In the genomic region with DNA sequence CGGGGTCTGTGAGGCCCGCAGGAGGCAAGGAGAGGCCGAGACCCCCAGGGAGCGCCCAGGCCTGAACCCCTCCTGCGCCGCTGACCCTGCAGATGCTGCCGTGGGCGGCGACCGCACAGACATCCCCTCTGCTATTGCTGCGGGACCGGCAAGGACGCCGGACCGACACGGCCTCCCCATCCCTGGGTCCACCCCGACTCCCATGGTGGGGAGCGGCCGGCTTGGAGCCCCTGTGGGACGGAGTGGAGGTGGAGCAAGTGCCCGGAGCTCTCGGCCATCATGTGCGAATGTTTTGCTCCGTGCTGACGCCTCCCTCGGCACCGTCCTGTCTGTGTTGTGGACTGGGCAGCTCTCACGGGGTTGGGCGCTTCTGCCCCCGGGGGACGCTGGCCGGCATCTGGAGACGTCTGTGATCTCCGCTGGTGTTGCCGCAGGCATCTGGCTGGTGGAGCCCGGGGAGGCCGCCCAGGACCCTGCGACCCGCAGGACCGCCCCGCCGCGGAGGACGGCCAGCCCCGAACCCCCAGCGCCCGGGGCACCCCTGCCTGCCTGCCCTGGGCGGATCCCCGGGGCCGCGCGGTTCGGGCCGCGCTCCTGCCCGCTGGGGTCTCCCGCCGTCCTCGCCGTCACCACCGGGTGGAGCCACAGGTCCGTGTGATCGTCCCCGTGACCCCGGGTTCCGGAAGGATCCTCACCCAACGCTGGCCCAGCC, we compare ENCODE assay signal across 8 cellular contexts. TPM values are rescaled to one million over a fixed set of nuclear protein-coding genes. Genes with fewer than 3 reads are reported as not detected.
A peak's percentile ranks its signal among the peaks of the same experiment; 100 is the strongest.
DNase-seq lines count a peak whose midpoint lies in the region; ATAC-seq and TF ChIP-seq lines count a peak whose summit lies in the region.

No MANE protein-coding gene starts in this region.

- H3K9me3 ChIP-seq in Peyer's patch (no peaks in the 10 kb centered on the region), skeletal muscle satellite cell (replicated peaks; ENCODE audit: low read length) (no peaks in the 10 kb centered on the region)

- peak overlapping the region; percentile 71 for H3K4me2 ChIP-seq in skeletal muscle satellite cell (ENCODE audit: low read length)

- no peak overlapping the region for H3K4me3 Mint-ChIP-seq in activated naive CD8-positive, alpha-beta T cell treated with anti-CD3 and anti-CD28 coated beads, Interleukin-2, amount 10 ng/mL, durations not matched to agents 7 days and 5 days

- peak; percentile 73 for TF ChIP-seq CTCF in GM10266 (IDR thresholded peaks at IDR 0.05; ENCODE audit: control insufficient read depth, insufficient read depth, low read depth, missing control alignments)
- peak; percentile 7 to 58 (median 50) for TF ChIP-seq CTCF in Peyer's patch (IDR thresholded peaks at IDR 0.05)
- TF ChIP-seq CTCF in omental fat pad (IDR thresholded peaks at IDR 0.05): no peak

- POLR2A ChIA-PET in activated naive CD8-positive, alpha-beta T cell treated with anti-CD3 and anti-CD28 coated beads, Interleukin-2, amount 10 ng/mL, durations not matched to agents 7 days and 5 days (lab: Charles Lee): no interaction called here

- H3K9ac ChIP-seq in skeletal muscle satellite cell (ENCODE audit: low read depth, low read length): peak overlapping the region; percentile 52

- peaks cover 20% of the 10 kb centered on the region for H3K27me3 Mint-ChIP-seq in activated naive CD8-positive, alpha-beta T cell treated with anti-CD3 and anti-CD28 coated beads, Interleukin-2, amount 10 ng/mL, durations not matched to agents 7 days and 5 days

- H3K4me1 Mint-ChIP-seq in activated naive CD8-positive, alpha-beta T cell treated with anti-CD3 and anti-CD28 coated beads, Interleukin-2, amount 10 ng/mL, durations not matched to agents 7 days and 5 days: peaks cover 4% of the 10 kb centered on the region

- peaks cover 0 to 10% of the 10 kb centered on the region in 2 donors for H3K27me3 ChIP-seq in Peyer's patch
- H3K27me3 ChIP-seq in skeletal muscle satellite cell (ENCODE audit: control insufficient read depth, insufficient read depth, low read length): peaks cover 16% of the 10 kb centered on the region

- DNase-seq in GM10266 (ENCODE audit: extremely low spot score): peak; percentile 80
- DNase-seq in Peyer's patch: peak in 2 of 3 donors; percentile 32 to 59
- DNase-seq in activated naive CD8-positive, alpha-beta T cell treated with anti-CD3 and anti-CD28 coated beads, Interleukin-2, amount 10 ng/mL, durations not matched to agents 7 days and 5 days: peak; percentile 71
- DNase-seq in hippocampal formation (lab: John Stamatoyannopoulos, UW): peak; percentile 16 to 33
- DNase-seq in omental fat pad (ENCODE audit: low spot score): no peak
- no peak for DNase-seq in NCI-H128 (lab: John Stamatoyannopoulos, UW; ENCODE audit: unreplicated experiment)

- TF ChIP-seq POLR2A in Peyer's patch (IDR thresholded peaks at IDR 0.05): no peak

- ATAC-seq in activated naive CD8-positive, alpha-beta T cell treated with anti-CD3 and anti-CD28 coated beads, Interleukin-2, amount 10 ng/mL, durations not matched to agents 7 days and 5 days (ENCODE audit: low read depth): peak; percentile 61
- ATAC-seq in omental fat pad (ENCODE audit: low FRiP score): no peak
- no peak for ATAC-seq in GM21423 (IDR thresholded peaks at IDR 0.05; ENCODE audit: unreplicated experiment)

- no peak overlapping the region for H3K27ac ChIP-seq in Peyer's patch

- peaks cover 0 to 9% (median 4%) of the 10 kb centered on the region in 4 donors for H3K4me1 ChIP-seq in Peyer's patch
- H3K4me1 ChIP-seq in skeletal muscle satellite cell (ENCODE audit: control insufficient read depth, insufficient read depth, low read length): peaks cover 28% of the 10 kb centered on the region

- no peaks in the 10 kb centered on the region for H3K36me3 ChIP-seq in Peyer's patch
- no peaks in the 10 kb centered on the region for H3K36me3 ChIP-seq in skeletal muscle satellite cell (ENCODE audit: insufficient read depth, low read length)

- H3K27ac Mint-ChIP-seq in activated naive CD8-positive, alpha-beta T cell treated with anti-CD3 and anti-CD28 coated beads, Interleukin-2, amount 10 ng/mL, durations not matched to agents 7 days and 5 days: no peak overlapping the region

- no peaks in the 10 kb centered on the region for H3K36me3 Mint-ChIP-seq in activated naive CD8-positive, alpha-beta T cell treated with anti-CD3 and anti-CD28 coated beads, Interleukin-2, amount 10 ng/mL, durations not matched to agents 7 days and 5 days

- H3K4me3 ChIP-seq in Peyer's patch (peak overlapping the region in 1 of 4 donors; percentile 3), skeletal muscle satellite cell (ENCODE audit: low read length) (peak overlapping the region; percentile 56)

- H3K9me3 Mint-ChIP-seq in activated naive CD8-positive, alpha-beta T cell treated with anti-CD3 and anti-CD28 coated beads, Interleukin-2, amount 10 ng/mL, durations not matched to agents 7 days and 5 days: no peaks in the 10 kb centered on the region

RNA-seq across cellular contexts. Expression of a gene that starts 12.8 kb away (rescaled TPM):
- total RNA-seq in Peyer's patch (1 to 10 TPM in 1 of 4 donors, not detected in 3; 1.9 TPM), omental fat pad (not detected)
- total RNA-seq in activated naive CD8-positive, alpha-beta T cell treated with anti-CD3 and anti-CD28 coated beads, Interleukin-2, amount 10 ng/mL, durations not matched to agents 7 days and 5 days: not detected
- total RNA-seq in skeletal muscle satellite cell (2012; rRNA removed): not detected in 2 replicates

RNA-seq across cellular contexts. Expression of a gene that starts 24.9 kb away (rescaled TPM):
- total RNA-seq in Peyer's patch (10 to 100 TPM; 12.1 to 91.6 (median 19.0) TPM), omental fat pad (10 to 100 TPM in 1 of 4 donors, 1 to 10 TPM in 3; 2.8 to 10.7 (median 4.6) TPM)
- 10 to 100 TPM; 92.8 to 94.2 TPM for total RNA-seq in activated naive CD8-positive, alpha-beta T cell treated with anti-CD3 and anti-CD28 coated beads, Interleukin-2, amount 10 ng/mL, durations not matched to agents 7 days and 5 days
- 16.7 and 24.2 TPM in 2 replicates for total RNA-seq in skeletal muscle satellite cell (2012; rRNA removed)

RNA-seq across cellular contexts. Expression of a gene that starts 25.2 kb away (rescaled TPM):
- total RNA-seq in Peyer's patch (10 to 100 TPM; 31.0 to 42.1 (median 37.4) TPM), omental fat pad (10 to 100 TPM in 3 of 4 donors, 1 to 10 TPM in 1; 9.6 to 20.9 (median 13.7) TPM)
- 10 to 100 TPM; 25.1 to 26.6 TPM for total RNA-seq in activated naive CD8-positive, alpha-beta T cell treated with anti-CD3 and anti-CD28 coated beads, Interleukin-2, amount 10 ng/mL, durations not matched to agents 7 days and 5 days
- total RNA-seq in skeletal muscle satellite cell (2012; rRNA removed): 33.0 and 34.5 TPM in 2 replicates

RNA-seq across cellular contexts. Expression of a gene that starts 52.8 kb away (rescaled TPM):
- 1 to 10 TPM in 3 of 4 donors, not detected in 1; 2.6 to 7.7 (median 5.4) TPM for total RNA-seq in Peyer's patch
- total RNA-seq in activated naive CD8-positive, alpha-beta T cell treated with anti-CD3 and anti-CD28 coated beads, Interleukin-2, amount 10 ng/mL, durations not matched to agents 7 days and 5 days: not detected
- under 0.01 TPM in 1 of 2 replicates, not detected in the other for total RNA-seq in skeletal muscle satellite cell (2012; rRNA removed)
- 100 to 1,000 TPM in 2 of 4 donors, 10 to 100 TPM in 1, 1 to 10 TPM in 1; 1.1 to 355 (median 129) TPM for total RNA-seq in omental fat pad

Comparison
In these comparisons a context has a peak if more than half of its experiments do, and no peak if none do; other contexts are left out.
1. DNase-seq: peak in GM10266 (single experiment), Peyer's patch (2 of 3), activated naive CD8-positive, alpha-beta T cell treated with anti-CD3 and anti-CD28 coated beads, Interleukin-2, amount 10 ng/mL, durations not matched to agents 7 days and 5 days (single experiment) and hippocampal formation (2 of 2); none in omental fat pad (single experiment) and NCI-H128 (single experiment).
2. CTCF ChIP-seq: peak in GM10266 (single experiment) and Peyer's patch (6 of 6); none in omental fat pad (0 of 3).